In genomic region chr7:35036361-35037171, GRCh38 we compare ENCODE assay signal across 7 cellular contexts. TPM values are rescaled to one million over a fixed set of nuclear protein-coding genes. Genes with fewer than 3 reads are reported as not detected.
DNase-seq lines count a peak whose midpoint lies in the region; ATAC-seq, FAIRE-seq and TF ChIP-seq lines count a peak whose summit lies in the region.

No MANE protein-coding gene starts in this region.

- peaks cover 5% of the 10 kb centered on the region for H3K36me3 Mint-ChIP-seq in stimulated activated memory B cell treated with anti-CD40 and anti-IgM and Interleukin-4, amounts not matched to agents 10 μg/mL and 1 μg/mL and 100 μg/mL, for 72 hours

- peak overlapping the region; percentile 82 for H3K56ac ChIP-seq in mesendoderm (ENCODE audit: low read length)

- H2BK120ac ChIP-seq in mesendoderm (ENCODE audit: low read depth, low read length), result peak overlapping the region; percentile 95

- peak; percentile 42 for FAIRE-seq in endothelial cell of umbilical vein (lab: Jason Lieb, UNC)

- peak overlapping the region; percentile 45 for H2BK5ac ChIP-seq in mesendoderm (ENCODE audit: low read length)

- peak overlapping the region; percentile 100 for H3K18ac ChIP-seq in mesendoderm (ENCODE audit: low read length)

- H3K4me1 ChIP-seq in endothelial cell of umbilical vein (ENCODE audit: control insufficient read depth, extremely low read depth, insufficient read depth, low read length) (peaks cover 27% of the 10 kb centered on the region), mesendoderm (ENCODE audit: control insufficient read depth, low read depth, low read length) (peaks cover 6% of the 10 kb centered on the region)

- H3K4me2 ChIP-seq in endothelial cell of umbilical vein (ENCODE audit: insufficient read depth, low read length) (peak overlapping the region; percentile 94), mesendoderm (ENCODE audit: low read length) (peak overlapping the region; percentile 93)

- peak overlapping the region; percentile 98 for H4K8ac ChIP-seq in mesendoderm (ENCODE audit: low read depth, low read length)

- peak; percentile 21 for ATAC-seq in HG02852 (IDR thresholded peaks at IDR 0.05; ENCODE audit: unreplicated experiment)
- ATAC-seq in stimulated activated memory B cell treated with anti-CD40 and anti-IgM and Interleukin-4, amounts not matched to agents 10 μg/mL and 1 μg/mL and 100 μg/mL, for 72 hours, result no peak

- no peaks in the 10 kb centered on the region for H3K9me3 ChIP-seq in endothelial cell of umbilical vein (replicated peaks; ENCODE audit: control insufficient read depth, insufficient read depth, low read length)

- H3K4ac ChIP-seq in mesendoderm (ENCODE audit: low read depth, low read length), result peak overlapping the region; percentile 93

- no peak overlapping the region for H4K5ac ChIP-seq in mesendoderm (ENCODE audit: low read length)

- H2AK5ac ChIP-seq in mesendoderm (ENCODE audit: low read length), result no peak overlapping the region

- no TSS peak for BruUV-seq in endothelial cell of umbilical vein (replicated peaks; lab: Mats Ljungman, UMichigan)

- H3K9me3 Mint-ChIP-seq in stimulated activated memory B cell treated with anti-CD40 and anti-IgM and Interleukin-4, amounts not matched to agents 10 μg/mL and 1 μg/mL and 100 μg/mL, for 72 hours, result no peaks in the 10 kb centered on the region

- no peak overlapping the region for H2BK15ac ChIP-seq in mesendoderm (replicated peaks; ENCODE audit: low read depth)

- no peak overlapping the region for H3K23ac ChIP-seq in mesendoderm (ENCODE audit: low read length)

- H3K36me3 ChIP-seq in endothelial cell of umbilical vein (ENCODE audit: control insufficient read depth in 2 of 2, extremely low read depth in 1 of 2, insufficient read depth in 2 of 2, low read length in 2 of 2) (no peaks in the 10 kb centered on the region), mesendoderm (ENCODE audit: control insufficient read depth, insufficient read depth, low read length) (no peaks in the 10 kb centered on the region)

- no peaks in the 10 kb centered on the region for H3K27me3 Mint-ChIP-seq in stimulated activated memory B cell treated with anti-CD40 and anti-IgM and Interleukin-4, amounts not matched to agents 10 μg/mL and 1 μg/mL and 100 μg/mL, for 72 hours

- no peaks in the 10 kb centered on the region for H3K9me1 ChIP-seq in endothelial cell of umbilical vein (replicated peaks; ENCODE audit: control insufficient read depth, extremely low read depth, insufficient read depth, low read length)

- no peaks in the 10 kb centered on the region for H4K20me1 ChIP-seq in endothelial cell of umbilical vein (replicated peaks; ENCODE audit: control insufficient read depth, extremely low read depth, insufficient read depth, low read length)

- H3K27ac ChIP-seq in endothelial cell of umbilical vein (ENCODE audit: insufficient read depth, low read depth, low read length) (peak overlapping the region; percentile 91), mesendoderm (ENCODE audit: low read depth, low read length) (peak overlapping the region; percentile 99)

- TF ChIP-seq CTCF in GM10248 (IDR thresholded peaks at IDR 0.05; ENCODE audit: control extremely low read depth, extremely low read depth, low read depth, missing control alignments) (no peak), endothelial cell of umbilical vein (IDR thresholded peaks at IDR 0.05; ENCODE audit: extremely low read depth in 1 of 2, insufficient read depth in 1 of 2, low read depth in 1 of 2, low read length in 2 of 2) (no peak)

- H2AFZ ChIP-seq in endothelial cell of umbilical vein (ENCODE audit: low read depth, low read length), result peak overlapping the region; percentile 28

- intact Hi-C loops in endothelial cell of umbilical vein (cut with micrococcal nuclease), result loop anchor here (1.0 to 10.0 kb wide), 10 partner anchors 32 to 1358 kb away; no protein-coding TSS in a partner anchor

- dilution Hi-C loops in endothelial cell of umbilical vein (cut with MboI; ENCODE audit: extremely low pct_ligation_motif_present, low sequenced_read_pairs), result no loop called here

- POLR2A ChIA-PET in GM10248 (lab: Yijun Ruan, JAX), result no interaction called here
- POLR2A ChIA-PET in endothelial cell of umbilical vein (lab: Charles Lee), result interaction anchor here (0.6 kb wide), 2 partner anchors 151 to 209 kb away, joined by 3 read pairs; no protein-coding TSS in a partner anchor

- H3K4me3 ChIP-seq in endothelial cell of umbilical vein (replicated peaks in 1 of 3; ENCODE audit: insufficient read depth in 1 of 3, low read depth in 1 of 3, low read length in 3 of 3) (peak overlapping the region; percentile 21 to 84 (median 71)), mesendoderm (ENCODE audit: low read length) (peak overlapping the region; percentile 76)

- DNase-seq in GM10248 (ENCODE audit: extremely low spot score) (peak; percentile 38), NCI-H524 treated with DMSO at 0.1 percent for 48 hours (lab: John Stamatoyannopoulos, UW) (peak; percentile 17), endothelial cell of umbilical vein (ENCODE audit: low read depth, low spot score) (peak; percentile 77), mesendoderm (peak; percentile 84)
- peak; percentile 4 to 9 (median 6) for DNase-seq in activated CD8-positive, alpha-beta memory T cell treated with anti-CD3 and anti-CD28 coated beads for 48 hours (ENCODE audit: low read depth in 2 of 3, low spot score in 2 of 3)

- CTCF ChIA-PET in GM10248 (lab: Yijun Ruan, JAX) (interaction anchor here (0.9 to 1.8 kb wide), 4 partner anchors 12 to 213 kb away, joined by 3 to 9 read pairs (median 4); no protein-coding TSS in a partner anchor), endothelial cell of umbilical vein (lab: Charles Lee) (interaction anchor here (0.6 to 2.1 kb wide), 7 partner anchors 33 to 715 kb away, joined by 3 to 18 read pairs (median 4); no protein-coding TSS in a partner anchor)

- H3K27me3 ChIP-seq in endothelial cell of umbilical vein (ENCODE audit: control insufficient read depth in 2 of 2, insufficient read depth in 2 of 2, low read length in 2 of 2), result no peaks in the 10 kb centered on the region
- H3K27me3 ChIP-seq in mesendoderm (ENCODE audit: insufficient read depth, low read length, poor library complexity), result no peaks in the 10 kb centered on the region

- H3K4me3 Mint-ChIP-seq in stimulated activated memory B cell treated with anti-CD40 and anti-IgM and Interleukin-4, amounts not matched to agents 10 μg/mL and 1 μg/mL and 100 μg/mL, for 72 hours, result peak overlapping the region; percentile 100

- H3K9ac ChIP-seq in endothelial cell of umbilical vein (replicated peaks; ENCODE audit: extremely low read depth, insufficient read depth, low read length), result peak overlapping the region; percentile 74
- peak overlapping the region; percentile 84 for H3K9ac ChIP-seq in mesendoderm (ENCODE audit: low read length)

- peaks cover 48% of the 10 kb centered on the region for H3K79me2 ChIP-seq in endothelial cell of umbilical vein (ENCODE audit: control insufficient read depth, insufficient read depth, low read length)
- peaks cover 40% of the 10 kb centered on the region for H3K79me2 ChIP-seq in mesendoderm (ENCODE audit: control insufficient read depth, insufficient read depth, low read length)

- peaks cover 37% of the 10 kb centered on the region for H3K4me1 Mint-ChIP-seq in stimulated activated memory B cell treated with anti-CD40 and anti-IgM and Interleukin-4, amounts not matched to agents 10 μg/mL and 1 μg/mL and 100 μg/mL, for 72 hours

- peaks cover 19% of the 10 kb centered on the region for H3K79me1 ChIP-seq in mesendoderm (ENCODE audit: low read length)

- peak; percentile 47 for TF ChIP-seq POLR2A in endothelial cell of umbilical vein (IDR thresholded peaks at IDR 0.05; ENCODE audit: low read depth, low read length)

- H3K27ac Mint-ChIP-seq in stimulated activated memory B cell treated with anti-CD40 and anti-IgM and Interleukin-4, amounts not matched to agents 10 μg/mL and 1 μg/mL and 100 μg/mL, for 72 hours, result peak overlapping the region; percentile 84

- no CpG with 5 or more reads among the region's 61 CpGs for WGBS in mesendoderm (ENCODE audit: extremely low coverage, insufficient coverage, low lambda C conversion rate)

TF ChIP-seq in endothelial cell of umbilical vein, 7 proteins besides CTCF, POLR2A, EP300 and RAD21:
- TF ChIP-seq FOS (IDR thresholded peaks at IDR 0.05; ENCODE audit: borderline replicate concordance, insufficient read depth, low read length), result peak; percentile 17
- no peak for TF ChIP-seq GATA2 (IDR thresholded peaks at IDR 0.05; ENCODE audit: insufficient read depth, insufficient read length, low read depth, low read length)

RNA-seq across cellular contexts. Expression of gene DPY19L1, which starts 0.7 kb away (rescaled TPM):
- 53.1 and 60.7 TPM in 2 replicates for total RNA-seq in endothelial cell of umbilical vein
- 23.9 and 30.9 TPM in 2 replicates for polyA plus RNA-seq in endothelial cell of umbilical vein
- polyA plus RNA-seq in endothelial cell of umbilical vein (2011; cell fraction: cytosol; rRNA removed), result 23.7 and 23.8 TPM in 2 replicates
- 20.5 and 30.7 TPM in 2 replicates for polyA plus RNA-seq in endothelial cell of umbilical vein (2011; cell fraction: nucleus; rRNA removed)
- 42.5 and 56.7 TPM in 2 replicates for polyA plus RNA-seq in endothelial cell of umbilical vein (2012)
- 47.5 and 54.2 TPM in 2 replicates for polyA minus RNA-seq in endothelial cell of umbilical vein
- 20.3 TPM for polyA minus RNA-seq in endothelial cell of umbilical vein (2011; cell fraction: cytosol; rRNA and poly(A)+ RNA removed)
- 33.5 and 50.9 TPM in 2 replicates for polyA minus RNA-seq in endothelial cell of umbilical vein (2011; cell fraction: nucleus; rRNA and poly(A)+ RNA removed)
- polyA plus RNA-seq in mesendoderm (2013, experiment 1 of 2), result 17.6 TPM
- 17.2 TPM for polyA plus RNA-seq in mesendoderm (2013, experiment 2 of 2)

Comparison
In these comparisons a context has a peak if more than half of its experiments do, and no peak if none do; other contexts are left out.
1. DNase-seq: peak in every context shown above with its lines; median percentile 84 in mesendoderm; 77 in endothelial cell of umbilical vein; 38 in GM10248; 17 in NCI-H524 treated with DMSO at 0.1 percent for 48 hours; 6 in activated CD8-positive, alpha-beta memory T cell treated with anti-CD3 and anti-CD28 coated beads for 48 hours.